In genomic region chr17:43039646-43040045, GRCh38 we compare ENCODE assay signal across 20 cellular contexts. TPM values are rescaled to one million over a fixed set of nuclear protein-coding genes. Genes with fewer than 3 reads are reported as not detected.
DNase-seq lines count a peak whose midpoint lies in the region; ATAC-seq, FAIRE-seq and TF ChIP-seq lines count a peak whose summit lies in the region.
"Had no signal": no experiment of that assay in that cellular context is flagged by ENCODE, and none has a peak within 500 bp of the region (broad histone marks: within the 10 kb centered on the region; RNA-seq: fewer than 3 reads in every experiment).

No MANE protein-coding gene starts in this region.

- H3K14ac ChIP-seq in H9 (ENCODE audit: insufficient read depth, low read length) (no peak overlapping the region), H1 (ENCODE audit: insufficient read length) (no peak overlapping the region)

- H3K79me1 ChIP-seq in H9 (ENCODE audit: insufficient read depth, low read depth, low read length, poor library complexity, severe bottlenecking), result no peaks in the 10 kb centered on the region
- H3K79me1 ChIP-seq in H1 (ENCODE audit: low read depth, low read length), result no peaks in the 10 kb centered on the region

- no CpG with 5 or more reads among the region's 2 CpGs for WGBS in H9 (ENCODE audit: extremely low coverage, insufficient read length, low lambda C conversion rate)
- 94% methylated on average over 2 of the region's 2 CpGs; no CpG with 5 or more reads in 1 of the 2 experiments for WGBS in H1 (ENCODE audit: extremely low coverage in 1 of 2, insufficient coverage in 1 of 2, insufficient read length in 1 of 2, insufficient replicate concordance in 2 of 2, low coverage in 1 of 2, low lambda C conversion rate in 2 of 2, missing lambda C conversion rate in 1 of 2), 2 experiments

- no peaks in the 10 kb centered on the region for H3K9me3 ChIP-seq in CD4-positive, CD25-positive, alpha-beta regulatory T cell (ENCODE audit: control insufficient read depth in 2 of 2, low read length in 2 of 2)
- H3K9me3 ChIP-seq in H9 (ENCODE audit: control insufficient read depth, low read depth, low read length) (no peaks in the 10 kb centered on the region), H1 (ENCODE audit: insufficient read depth in 2 of 2, low read depth in 1 of 2, low read length in 1 of 2) (no peaks in the 10 kb centered on the region), neural progenitor cell (ENCODE audit: low read depth) (no peaks in the 10 kb centered on the region)
- H3K9me3 ChIP-seq: BLaER1 treated with 17β-estradiol and CSF1 and Interleukin-3, amounts not matched to agents 10 nM and 100 nM had no signal

- H3K23ac ChIP-seq in H9 (ENCODE audit: insufficient read length, low read depth, low read length) (no peak overlapping the region), H1 (ENCODE audit: insufficient read length) (no peak overlapping the region)

- H4K8ac ChIP-seq in H9 (replicated peaks; ENCODE audit: insufficient read length, low read depth, low read length) (no peak overlapping the region), H1 (ENCODE audit: extremely low read depth, insufficient read depth, low read length) (no peak overlapping the region; the same call in 1 of the 2 replicates)

- H2AFZ ChIP-seq in H9 (ENCODE audit: low read length) (no peak overlapping the region), H1 (ENCODE audit: low read length) (no peak overlapping the region), neural progenitor cell (replicated peaks) (no peak overlapping the region)
- H2AFZ ChIP-seq: GM23248 had no signal

- no peak overlapping the region for H3K4me3 ChIP-seq in CD4-positive, CD25-positive, alpha-beta regulatory T cell (ENCODE audit: low read depth, low read length)
- H3K4me3 ChIP-seq in H1 (ENCODE audit: extremely low read depth in 1 of 4, insufficient read depth in 2 of 4, low read depth in 3 of 4, low read length in 4 of 4) (no peak overlapping the region), neural progenitor cell (no peak overlapping the region)
- H3K4me3 ChIP-seq: BLaER1 treated with 17β-estradiol and CSF1 and Interleukin-3, amounts not matched to agents 10 nM and 100 nM; GM12878; GM23248 had no signal

- DNase-seq in CD4-positive, CD25-positive, alpha-beta regulatory T cell, result no peak
- DNase-seq in H9 (no peak), H1 (ENCODE audit: low read depth in 1 of 2, low spot score in 2 of 2) (no peak), neural progenitor cell (ENCODE audit: low spot score) (no peak), endothelial cell (ENCODE audit: low spot score) (no peak), NCI-H1436 (lab: John Stamatoyannopoulos, UW) (no peak), NCI-H2196 (lab: John Stamatoyannopoulos, UW; ENCODE audit: unreplicated experiment) (no peak)
- DNase-seq: CD8-positive, alpha-beta memory T cell; COR-L47; DMS 273 treated with DMSO at 0.1 percent for 48 hours; DMS53; DND-41; EL; GM23248 had no signal

- no peaks in the 10 kb centered on the region for H3K9me3 Mint-ChIP-seq in CD4-positive, CD25-positive, alpha-beta regulatory T cell
- H3K9me3 Mint-ChIP-seq in H9, result no peaks in the 10 kb centered on the region; a peak in 1 of 5 replicates
- no peaks in the 10 kb centered on the region for H3K9me3 Mint-ChIP-seq in neural progenitor cell
- no peaks in the 10 kb centered on the region for H3K9me3 Mint-ChIP-seq in endothelial cell (ENCODE audit: unreplicated experiment)
- H3K9me3 Mint-ChIP-seq: CD8-positive, alpha-beta memory T cell had no signal

- POLR2A ChIA-PET in H1 (lab: Charles Lee; ENCODE audit: partially characterized antibody), result interaction anchor here (1.1 to 5.6 kb wide), 2 partner anchors 17 to 38 kb away, joined by 4 to 61 read pairs; partner anchors contain the start of genes RND2 and VAT1

- H4K20me1 ChIP-seq in H9 (ENCODE audit: control insufficient read depth, insufficient read depth, insufficient read length) (no peaks in the 10 kb centered on the region), H1 (replicated peaks in 1 of 2; ENCODE audit: control insufficient read depth in 1 of 2, insufficient read depth in 2 of 2, low read length in 2 of 2) (no peaks in the 10 kb centered on the region), neural progenitor cell (ENCODE audit: low read depth) (no peaks in the 10 kb centered on the region)

- H2BK12ac ChIP-seq in H9 (ENCODE audit: insufficient read length, low read depth, low read length), result no peak overlapping the region
- no peak overlapping the region; the same call in 1 of the 2 replicates for H2BK12ac ChIP-seq in H1 (ENCODE audit: low read depth, low read length)

- H3K27me3 Mint-ChIP-seq in CD4-positive, CD25-positive, alpha-beta regulatory T cell, result no peaks in the 10 kb centered on the region
- H3K27me3 Mint-ChIP-seq in H9 (ENCODE audit: low read depth) (no peaks in the 10 kb centered on the region), neural progenitor cell (ENCODE audit: insufficient read depth, low read depth) (peaks cover 5% of the 10 kb centered on the region), endothelial cell (ENCODE audit: unreplicated experiment) (peaks cover 4% of the 10 kb centered on the region)
- H3K27me3 Mint-ChIP-seq: B cell; CD8-positive, alpha-beta memory T cell had no signal

- no peaks in the 10 kb centered on the region for H3K36me3 ChIP-seq in CD4-positive, CD25-positive, alpha-beta regulatory T cell (ENCODE audit: control insufficient read depth, insufficient read depth, low read length)
- H3K36me3 ChIP-seq in H1 (ENCODE audit: control insufficient read depth in 2 of 4, insufficient read depth in 4 of 4, low read length in 3 of 4) (no peaks in the 10 kb centered on the region), neural progenitor cell (no peaks in the 10 kb centered on the region)

- H2BK15ac ChIP-seq in H9 (ENCODE audit: low read depth, low read length) (no peak overlapping the region), H1 (ENCODE audit: low read length) (no peak overlapping the region)

- H3K79me2 ChIP-seq in H9 (ENCODE audit: insufficient read depth, low read length) (no peaks in the 10 kb centered on the region), H1 (ENCODE audit: control insufficient read depth in 1 of 2, insufficient read depth in 2 of 2, low read length in 2 of 2) (no peaks in the 10 kb centered on the region), neural progenitor cell (ENCODE audit: low read depth) (no peaks in the 10 kb centered on the region)

- H3K4me1 Mint-ChIP-seq in CD4-positive, CD25-positive, alpha-beta regulatory T cell, result no peaks in the 10 kb centered on the region
- peaks cover 68 to 81% of the 10 kb centered on the region in 2 experiments for H3K4me1 Mint-ChIP-seq in H9
- H3K4me1 Mint-ChIP-seq in neural progenitor cell, result peaks cover 53% of the 10 kb centered on the region
- H3K4me1 Mint-ChIP-seq in endothelial cell (ENCODE audit: unreplicated experiment), result peaks cover 14% of the 10 kb centered on the region
- H3K4me1 Mint-ChIP-seq: B cell; CD8-positive, alpha-beta memory T cell had no signal

- H3K4me1 ChIP-seq in CD4-positive, CD25-positive, alpha-beta regulatory T cell (ENCODE audit: control insufficient read depth, insufficient read depth, low read length, poor library complexity, severe bottlenecking), result no peaks in the 10 kb centered on the region
- H3K4me1 ChIP-seq in H9 (ENCODE audit: insufficient read depth, low read length), result peaks cover 14% of the 10 kb centered on the region; the same call in 1 of the 2 replicates
- peaks cover 4 to 47% (median 36%) of the 10 kb centered on the region in 4 experiments for H3K4me1 ChIP-seq in H1 (replicated peaks in 1 of 4; ENCODE audit: control insufficient read depth in 3 of 4, insufficient read depth in 4 of 4, low read length in 3 of 4)
- H3K4me1 ChIP-seq in neural progenitor cell, result peaks cover 59% of the 10 kb centered on the region

- FAIRE-seq in H1 (lab: Jason Lieb, UNC), result no peak
- FAIRE-seq: GM12878, HTR-8/SVneo had no signal

- H3K23me2 ChIP-seq in H9 (ENCODE audit: insufficient read length, low read depth, low read length, poor library complexity, severe bottlenecking) (no peaks in the 10 kb centered on the region), H1 (ENCODE audit: low read depth, low read length) (peaks cover 2% of the 10 kb centered on the region; the same call in 1 of the 2 replicates)

- TF ChIP-seq EP300 in H1 (IDR thresholded peaks at IDR 0.05; ENCODE audit: borderline replicate concordance in 1 of 2, low read depth in 2 of 2, low read length in 2 of 2), result no peak

- peak overlapping the region in 2 of 3 donors; percentile 12 to 42 for H3K27ac Mint-ChIP-seq in CD4-positive, CD25-positive, alpha-beta regulatory T cell
- peak overlapping the region in 2 of 3 experiments; percentile 4 to 94; a peak in 3 of 7 replicates for H3K27ac Mint-ChIP-seq in H9
- peak overlapping the region; percentile 15 for H3K27ac Mint-ChIP-seq in neural progenitor cell
- no peak overlapping the region for H3K27ac Mint-ChIP-seq in endothelial cell (ENCODE audit: unreplicated experiment)
- H3K27ac Mint-ChIP-seq: B cell had no signal

- TF ChIP-seq CTCF in H9 (conservative IDR thresholded peaks at IDR 0.05) (no peak), H1 (IDR thresholded peaks at IDR 0.05; ENCODE audit: control extremely low read depth in 1 of 3, insufficient read depth in 1 of 3, low read depth in 1 of 3, low read length in 3 of 3) (no peak), neural progenitor cell (IDR thresholded peaks at IDR 0.05) (no peak), endothelial cell (IDR thresholded peaks at IDR 0.05; ENCODE audit: unreplicated experiment) (no peak)

- H4K91ac ChIP-seq in H9 (ENCODE audit: insufficient read length, low read depth, low read length) (no peak overlapping the region), H1 (replicated peaks; ENCODE audit: insufficient read length, low read length) (peak overlapping the region; percentile 31)

- H3K36me3 Mint-ChIP-seq in CD4-positive, CD25-positive, alpha-beta regulatory T cell, result no peaks in the 10 kb centered on the region
- H3K36me3 Mint-ChIP-seq in H9 (ENCODE audit: insufficient read depth in 1 of 3, low read depth in 3 of 3) (peaks cover 5 to 8% (median 7%) of the 10 kb centered on the region in 3 experiments; a peak in 4 of 7 replicates), neural progenitor cell (peaks cover 5% of the 10 kb centered on the region), endothelial cell (ENCODE audit: low read depth, unreplicated experiment) (no peaks in the 10 kb centered on the region)
- H3K36me3 Mint-ChIP-seq: CD8-positive, alpha-beta memory T cell had no signal

- H3K9ac ChIP-seq in H9 (ENCODE audit: extremely low read depth, insufficient read length, low read length), result no peak overlapping the region
- no peak overlapping the region for H3K9ac ChIP-seq in H1 (replicated peaks in 1 of 4; ENCODE audit: extremely low read depth in 1 of 4, low read depth in 3 of 4, low read length in 3 of 4)
- no peak overlapping the region for H3K9ac ChIP-seq in neural progenitor cell
- H3K9ac ChIP-seq: BLaER1 treated with 17β-estradiol and CSF1 and Interleukin-3, amounts not matched to agents 10 nM and 100 nM; GM23248 had no signal

- no peak overlapping the region for H2BK120ac ChIP-seq in H9 (ENCODE audit: low read depth, low read length, poor library complexity, severe bottlenecking)
- no peak overlapping the region for H2BK120ac ChIP-seq in H1 (replicated peaks; ENCODE audit: low read depth, low read length)

- H2BK5ac ChIP-seq in H9 (ENCODE audit: insufficient read length, low read length), result no peak overlapping the region
- H2BK5ac ChIP-seq in H1 (ENCODE audit: low read depth, low read length), result peak overlapping the region; percentile 29; the same call in 1 of the 2 replicates

- H3K56ac ChIP-seq in H9 (ENCODE audit: insufficient read length, low read depth, low read length) (no peak overlapping the region), H1 (replicated peaks; ENCODE audit: insufficient read length, low read depth, low read length) (no peak overlapping the region)

- TF ChIP-seq POLR2A in H1 (IDR thresholded peaks at IDR 0.05; ENCODE audit: control extremely low read depth in 1 of 2, low read depth in 2 of 2, low read length in 2 of 2), result no peak

- H2AK5ac ChIP-seq in H9 (ENCODE audit: insufficient read length, low read length) (no peak overlapping the region), H1 (ENCODE audit: low read depth, low read length) (no peak overlapping the region)

- peaks cover 78% of the 10 kb centered on the region for H3F3A ChIP-seq in neural progenitor cell (ENCODE audit: low read depth)

- no peak for ATAC-seq in CD4-positive, CD25-positive, alpha-beta regulatory T cell (ENCODE audit: low read depth in 2 of 2)
- ATAC-seq in GM21360 (IDR thresholded peaks at IDR 0.05; ENCODE audit: unreplicated experiment), result no peak
- ATAC-seq: GM12878 had no signal

- H2BK20ac ChIP-seq in H9 (ENCODE audit: low read depth, low read length, poor library complexity, severe bottlenecking) (no peak overlapping the region), H1 (ENCODE audit: low read length) (0 out of 2 replicates have a peak overlapping the region, but pooled peaks have one; percentile 5)

- H3K4ac ChIP-seq in H9 (ENCODE audit: low read depth, low read length) (no peak overlapping the region), H1 (replicated peaks; ENCODE audit: insufficient read length, low read depth, low read length) (no peak overlapping the region)

- no peak overlapping the region for H3K4me3 Mint-ChIP-seq in CD4-positive, CD25-positive, alpha-beta regulatory T cell
- H3K4me3 Mint-ChIP-seq in H9 (no peak overlapping the region; a peak in 1 of 5 replicates), neural progenitor cell (no peak overlapping the region), endothelial cell (ENCODE audit: unreplicated experiment) (no peak overlapping the region)
- H3K4me3 Mint-ChIP-seq: B cell; CD8-positive, alpha-beta memory T cell had no signal

- no peaks in the 10 kb centered on the region for H3K27me3 ChIP-seq in CD4-positive, CD25-positive, alpha-beta regulatory T cell (ENCODE audit: control insufficient read depth, insufficient read depth, low read length)
- H3K27me3 ChIP-seq in H9 (ENCODE audit: insufficient read depth, low read length), result no peaks in the 10 kb centered on the region
- H3K27me3 ChIP-seq in H1 (replicated peaks in 1 of 4; ENCODE audit: control insufficient read depth in 3 of 4, extremely low read depth in 1 of 4, insufficient read depth in 3 of 4, low read length in 3 of 4), result no peaks in the 10 kb centered on the region
- no peaks in the 10 kb centered on the region for H3K27me3 ChIP-seq in neural progenitor cell
- H3K27me3 ChIP-seq: BLaER1 treated with 17β-estradiol and CSF1 and Interleukin-3, amounts not matched to agents 10 nM and 100 nM had no signal

- no peak overlapping the region for H3T11ph ChIP-seq in H9 (ENCODE audit: low read length)

- H4K5ac ChIP-seq in H9 (ENCODE audit: insufficient read length, low read depth, low read length) (no peak overlapping the region), H1 (ENCODE audit: insufficient read length, low read depth, low read length) (no peak overlapping the region)

- CTCF ChIA-PET in H1 (lab: Charles Lee; ENCODE audit: partially characterized antibody), result interaction anchor here (1.5 kb wide), 1 partner anchor 11 kb away, joined by 5 read pairs; no protein-coding TSS in a partner anchor

- TF ChIP-seq RAD21 in H1 (IDR thresholded peaks at IDR 0.05 in 1 of 2, conservative IDR thresholded peaks at IDR 0.05 in 1 of 2; ENCODE audit: low read depth in 2 of 2, low read length in 2 of 2), result no peak

- H3K27ac ChIP-seq in CD4-positive, CD25-positive, alpha-beta regulatory T cell (ENCODE audit: insufficient read depth, low read length, poor library complexity, severe bottlenecking), result no peak overlapping the region
- H3K27ac ChIP-seq in H9 (ENCODE audit: insufficient read length, low read depth, low read length), result no peak overlapping the region
- no peak overlapping the region for H3K27ac ChIP-seq in H1 (ENCODE audit: low read depth, low read length)
- H3K27ac ChIP-seq in neural progenitor cell, result peak overlapping the region; percentile 64
- H3K27ac ChIP-seq: BLaER1 treated with 17β-estradiol and CSF1 and Interleukin-3, amounts not matched to agents 10 nM and 100 nM; GM23248 had no signal

- H3K18ac ChIP-seq in H9 (ENCODE audit: insufficient read length, low read depth, low read length), result no peak overlapping the region
- H3K18ac ChIP-seq in H1 (ENCODE audit: extremely low read depth, low read length), result no peak overlapping the region; the same call in 1 of the 2 replicates

- no peak overlapping the region for H3K4me2 ChIP-seq in H9 (ENCODE audit: insufficient read depth, insufficient read length, low read length)
- H3K4me2 ChIP-seq in H1 (ENCODE audit: insufficient read depth in 1 of 2, low read depth in 2 of 2, low read length in 2 of 2), result no peak overlapping the region
- H3K4me2 ChIP-seq in neural progenitor cell, result no peak overlapping the region
- H3K4me2 ChIP-seq: BLaER1 treated with 17β-estradiol and CSF1 and Interleukin-3, amounts not matched to agents 10 nM and 100 nM had no signal

RNA-seq across cellular contexts. Expression of gene RND2, which starts 14.6 kb away (rescaled TPM):
- total RNA-seq in CD4-positive, CD25-positive, alpha-beta regulatory T cell, result not detected
- polyA plus RNA-seq in CD4-positive, CD25-positive, alpha-beta regulatory T cell, result under 1 TPM in 3 of 4 donors, not detected in 1; 0.05 to 0.18 (median 0.08) TPM
- total RNA-seq in H9 (2021) (47.8 and 50.7 TPM in 2 replicates), neural progenitor cell (ENCODE audit: low replicate concordance) (35.0 and 46.0 TPM in 2 replicates), endothelial cell (ENCODE audit: unreplicated experiment) (5.9 TPM)
- 51.3 and 56.8 TPM in 2 replicates for total RNA-seq in H1 (2021; fragmentation: NEBNext Ultra II Directional; extraction: Animal tissue kit (Norgen Biotek cat#: 25700))
- polyA plus RNA-seq in H1 (2011; rRNA removed), result 61.4 and 76.2 TPM in 2 replicates
- 77.8 TPM for polyA plus RNA-seq in H1 (2011; cell fraction: cytosol; rRNA removed)
- 48.9 TPM for polyA plus RNA-seq in H1 (2011; cell fraction: nucleus; rRNA removed)
- polyA plus RNA-seq in H1 (2012, experiment 1 of 2), result 48.4 to 68.0 TPM (median 59.0 TPM) in 4 replicates
- 60.7 TPM for polyA plus RNA-seq in H1 (2012, experiment 2 of 2)
- 22.6 TPM for polyA plus RNA-seq in H1 (2013, experiment 1 of 2)
- polyA plus RNA-seq in H1 (2013, experiment 2 of 2), result 21.5 TPM
- polyA minus RNA-seq in H1 (2011; rRNA and poly(A)+ RNA removed), result 38.7 and 39.0 TPM in 2 replicates
- 17.8 TPM for polyA minus RNA-seq in H1 (2011; cell fraction: cytosol; rRNA and poly(A)+ RNA removed)
- 15.3 TPM for polyA minus RNA-seq in H1 (2011; cell fraction: nucleus; rRNA and poly(A)+ RNA removed)
- total RNA-seq: A172, GM12878 had no signal
- polyA plus RNA-seq: CD8-positive, alpha-beta memory T cell had no signal

RNA-seq across cellular contexts. Expression of gene VAT1, which starts 17.5 kb away (rescaled TPM):
- 21.9 TPM for total RNA-seq in CD4-positive, CD25-positive, alpha-beta regulatory T cell
- 10 to 100 TPM; 40.6 to 51.4 (median 49.1) TPM for polyA plus RNA-seq in CD4-positive, CD25-positive, alpha-beta regulatory T cell
- total RNA-seq in H9 (2021) (262 and 274 TPM in 2 replicates), neural progenitor cell (ENCODE audit: low replicate concordance) (94.7 and 185 TPM in 2 replicates), endothelial cell (ENCODE audit: unreplicated experiment) (460 TPM)
- 281 and 295 TPM in 2 replicates for total RNA-seq in H1 (2021; fragmentation: NEBNext Ultra II Directional; extraction: Animal tissue kit (Norgen Biotek cat#: 25700))
- 200 and 269 TPM in 2 replicates for polyA plus RNA-seq in H1 (2011; rRNA removed)
- 246 TPM for polyA plus RNA-seq in H1 (2011; cell fraction: cytosol; rRNA removed)
- polyA plus RNA-seq in H1 (2011; cell fraction: nucleus; rRNA removed), result 211 TPM
- polyA plus RNA-seq in H1 (2012, experiment 1 of 2), result 312 to 485 TPM (median 385 TPM) in 4 replicates
- polyA plus RNA-seq in H1 (2012, experiment 2 of 2), result 284 TPM
- 209 TPM for polyA plus RNA-seq in H1 (2013, experiment 1 of 2)
- polyA plus RNA-seq in H1 (2013, experiment 2 of 2), result 231 TPM
- polyA minus RNA-seq in H1 (2011; rRNA and poly(A)+ RNA removed), result 360 and 517 TPM in 2 replicates
- polyA minus RNA-seq in H1 (2011; cell fraction: cytosol; rRNA and poly(A)+ RNA removed), result 175 TPM
- polyA minus RNA-seq in H1 (2011; cell fraction: nucleus; rRNA and poly(A)+ RNA removed), result 93.2 TPM

RNA-seq across cellular contexts. Expression of gene IFI35, which starts 33.1 kb away (rescaled TPM):
- 38.3 TPM for total RNA-seq in CD4-positive, CD25-positive, alpha-beta regulatory T cell
- 10 to 100 TPM; 62.9 to 87.6 (median 71.8) TPM for polyA plus RNA-seq in CD4-positive, CD25-positive, alpha-beta regulatory T cell
- total RNA-seq in H9 (2021) (3.1 and 4.2 TPM in 2 replicates), neural progenitor cell (ENCODE audit: low replicate concordance) (0.96 TPM in 1 of 2 replicates, not detected in the other), endothelial cell (ENCODE audit: unreplicated experiment) (4.2 TPM)
- total RNA-seq in H1 (2021; fragmentation: NEBNext Ultra II Directional; extraction: Animal tissue kit (Norgen Biotek cat#: 25700)), result 2.0 and 2.5 TPM in 2 replicates
- polyA plus RNA-seq in H1 (2011; rRNA removed), result 4.7 and 4.9 TPM in 2 replicates
- polyA plus RNA-seq in H1 (2011; cell fraction: cytosol; rRNA removed), result 4.8 TPM
- 3.7 TPM for polyA plus RNA-seq in H1 (2011; cell fraction: nucleus; rRNA removed)
- 2.5 to 5.1 TPM (median 4.2 TPM) in 4 replicates for polyA plus RNA-seq in H1 (2012, experiment 1 of 2)
- 3.8 TPM for polyA plus RNA-seq in H1 (2012, experiment 2 of 2)
- 0.77 TPM for polyA plus RNA-seq in H1 (2013, experiment 1 of 2)
- 0.66 TPM for polyA plus RNA-seq in H1 (2013, experiment 2 of 2)
- 2.1 and 3.5 TPM in 2 replicates for polyA minus RNA-seq in H1 (2011; rRNA and poly(A)+ RNA removed)
- 3.4 TPM for polyA minus RNA-seq in H1 (2011; cell fraction: cytosol; rRNA and poly(A)+ RNA removed)
- 2.2 TPM for polyA minus RNA-seq in H1 (2011; cell fraction: nucleus; rRNA and poly(A)+ RNA removed)

RNA-seq across cellular contexts. Expression of gene RPL27, which starts 41.4 kb away (rescaled TPM):
- 881 TPM for total RNA-seq in CD4-positive, CD25-positive, alpha-beta regulatory T cell
- 1,000 to 10,000 TPM; 1,558 to 2,241 (median 2,024) TPM for polyA plus RNA-seq in CD4-positive, CD25-positive, alpha-beta regulatory T cell
- total RNA-seq in H9 (2021), result 1,514 and 1,552 TPM in 2 replicates
- total RNA-seq in H1 (2021; fragmentation: NEBNext Ultra II Directional; extraction: Animal tissue kit (Norgen Biotek cat#: 25700)), result 1,415 and 1,425 TPM in 2 replicates
- polyA plus RNA-seq in H1 (2011; rRNA removed), result 3,779 and 3,900 TPM in 2 replicates
- polyA plus RNA-seq in H1 (2011; cell fraction: cytosol; rRNA removed), result 3,674 TPM
- 1,465 TPM for polyA plus RNA-seq in H1 (2011; cell fraction: nucleus; rRNA removed)
- polyA plus RNA-seq in H1 (2012, experiment 1 of 2), result 1,928 to 4,480 TPM (median 4,033 TPM) in 4 replicates
- polyA plus RNA-seq in H1 (2012, experiment 2 of 2), result 7,082 TPM
- 5,965 TPM for polyA plus RNA-seq in H1 (2013, experiment 1 of 2)
- 5,738 TPM for polyA plus RNA-seq in H1 (2013, experiment 2 of 2)
- 639 and 673 TPM in 2 replicates for polyA minus RNA-seq in H1 (2011; rRNA and poly(A)+ RNA removed)
- polyA minus RNA-seq in H1 (2011; cell fraction: cytosol; rRNA and poly(A)+ RNA removed), result 757 TPM
- 1,343 TPM for polyA minus RNA-seq in H1 (2011; cell fraction: nucleus; rRNA and poly(A)+ RNA removed)
- 1,535 and 1,934 TPM in 2 replicates for total RNA-seq in neural progenitor cell (ENCODE audit: low replicate concordance)
- total RNA-seq in endothelial cell (ENCODE audit: unreplicated experiment), result 1,237 TPM

RNA-seq across cellular contexts. Expression of gene RUNDC1, which starts 59.3 kb away (rescaled TPM):
- 14.9 TPM for total RNA-seq in CD4-positive, CD25-positive, alpha-beta regulatory T cell
- polyA plus RNA-seq in CD4-positive, CD25-positive, alpha-beta regulatory T cell, result 10 to 100 TPM; 10.6 to 15.2 (median 13.2) TPM
- total RNA-seq in H9 (2021), result 18.3 and 18.8 TPM in 2 replicates
- 10.7 and 11.9 TPM in 2 replicates for total RNA-seq in H1 (2021; fragmentation: NEBNext Ultra II Directional; extraction: Animal tissue kit (Norgen Biotek cat#: 25700))
- polyA plus RNA-seq in H1 (2011; rRNA removed), result 7.9 and 9.4 TPM in 2 replicates
- 8.5 TPM for polyA plus RNA-seq in H1 (2011; cell fraction: cytosol; rRNA removed)
- 8.2 TPM for polyA plus RNA-seq in H1 (2011; cell fraction: nucleus; rRNA removed)
- polyA plus RNA-seq in H1 (2012, experiment 1 of 2), result 9.5 to 9.8 TPM (median 9.7 TPM) in 4 replicates
- polyA plus RNA-seq in H1 (2012, experiment 2 of 2), result 5.9 TPM
- 7.2 TPM for polyA plus RNA-seq in H1 (2013, experiment 1 of 2)
- 7.8 TPM for polyA plus RNA-seq in H1 (2013, experiment 2 of 2)
- 16.5 and 17.5 TPM in 2 replicates for polyA minus RNA-seq in H1 (2011; rRNA and poly(A)+ RNA removed)
- 7.4 TPM for polyA minus RNA-seq in H1 (2011; cell fraction: cytosol; rRNA and poly(A)+ RNA removed)
- polyA minus RNA-seq in H1 (2011; cell fraction: nucleus; rRNA and poly(A)+ RNA removed), result 9.1 TPM
- 11.4 and 12.6 TPM in 2 replicates for total RNA-seq in neural progenitor cell (ENCODE audit: low replicate concordance)
- 12.2 TPM for total RNA-seq in endothelial cell (ENCODE audit: unreplicated experiment)
